In the genomic region with DNA sequence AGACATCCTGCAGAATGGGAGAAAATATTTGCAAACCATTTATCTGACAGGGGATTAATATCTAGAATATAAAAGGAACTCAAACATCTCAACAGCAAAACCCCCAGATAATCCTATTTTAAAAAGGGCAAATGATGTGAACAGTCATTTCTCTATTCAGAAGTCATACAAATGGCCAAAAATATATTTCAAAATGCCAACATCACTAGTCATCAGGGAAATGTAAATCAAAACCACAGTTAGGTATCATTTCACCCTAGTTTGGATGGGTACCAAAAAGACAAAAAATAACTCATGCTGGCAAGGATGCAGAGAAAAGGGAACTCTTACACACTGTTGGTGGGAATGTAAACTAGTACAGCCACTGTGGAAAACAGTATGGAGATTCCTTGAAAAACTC, we compare ENCODE assay signal across 28 cellular contexts.
DNase-seq lines count a peak whose midpoint lies in the region; ATAC-seq, FAIRE-seq and TF ChIP-seq lines count a peak whose summit lies in the region.
"Had no signal": no experiment of that assay in that cellular context is flagged by ENCODE, and none has a peak within 500 bp of the region (broad histone marks: within the 10 kb centered on the region; RNA-seq: fewer than 3 reads in every experiment).

No MANE protein-coding gene starts in this region.

- DNase-seq in EL (peak; percentile 8), HS-5 (ENCODE audit: low read depth) (peak; percentile 33), PC-3 (peak; percentile 90), fibroblast of peridontal ligament (ENCODE audit: extremely low read depth) (peak; percentile 3), RCC 7860 (ENCODE audit: low spot score) (no peak), left cardiac atrium (no peak)
- DNase-seq: AML-193; CD4-positive, alpha-beta T cell; COR-L47; DMS53; GDM1; GM23248; H9; Karpas-422; MG63; NCI-H1105 treated with DMSO at 0.1 percent for 48 hours; NCI-H1694; NCI-H2029 treated with DMSO at 0.1 percent for 48 hours; NCI-H526 treated with DMSO at 0.1 percent for 48 hours; SIG-M5; SK-N-SH; SW 1271 had no signal

- no peaks in the 10 kb centered on the region for H4K20me1 ChIP-seq in PC-3 (ENCODE audit: low read length)
- H4K20me1 ChIP-seq: BLaER1 treated with 17β-estradiol and CSF1 and Interleukin-3, amounts not matched to agents 10 nM and 100 nM had no signal

- peaks cover 8% of the 10 kb centered on the region for H3K9me3 ChIP-seq in PC-3 (ENCODE audit: low read length)

- no peak for FAIRE-seq in RCC 7860 (lab: Jason Lieb, UNC)
- FAIRE-seq: A204.1, GM12878 had no signal

- no peaks in the 10 kb centered on the region for H3K27me3 ChIP-seq in PC-3 (ENCODE audit: low read length)
- H3K27me3 ChIP-seq: BLaER1 treated with 17β-estradiol and CSF1 and Interleukin-3, amounts not matched to agents 10 nM and 100 nM; MG63 had no signal

- H3K9me2 ChIP-seq in PC-3 (replicated peaks; ENCODE audit: low read length): no peaks in the 10 kb centered on the region
- H3K9me2 ChIP-seq: SK-N-SH had no signal

- H3K4me3 ChIP-seq in PC-3 (ENCODE audit: low read length): no peak overlapping the region
- H3K4me3 ChIP-seq: BLaER1 treated with 17β-estradiol and CSF1 and Interleukin-3, amounts not matched to agents 10 nM and 100 nM; GM12878; GM23248; MG63 had no signal

- intact Hi-C loops in PC-3 (cut with micrococcal nuclease): no loop called here
- intact Hi-C loops in left cardiac atrium (cut with DNase I): no loop called here

- peak; percentile 77 for ATAC-seq in PC-3
- ATAC-seq in GM18498 (IDR thresholded peaks at IDR 0.05; ENCODE audit: unreplicated experiment): no peak
- no peak for ATAC-seq in left cardiac atrium
- no peak for ATAC-seq in GM21360 (IDR thresholded peaks at IDR 0.05; ENCODE audit: unreplicated experiment)
- ATAC-seq: GM12878, Panc1 had no signal

- CTCF ChIA-PET in PC-3 (lab: Charles Lee): no interaction called here

- H3K79me2 ChIP-seq in PC-3 (ENCODE audit: low read length): no peaks in the 10 kb centered on the region

- POLR2A ChIA-PET in PC-3 (lab: Charles Lee; ENCODE audit: unreplicated experiment): no interaction called here

- no peak overlapping the region for H3K9ac ChIP-seq in PC-3 (ENCODE audit: low read length)
- H3K9ac ChIP-seq: BLaER1 treated with 17β-estradiol and CSF1 and Interleukin-3, amounts not matched to agents 10 nM and 100 nM; GM23248; SK-N-SH had no signal

- H2AFZ ChIP-seq in PC-3 (ENCODE audit: low read length): no peak overlapping the region
- H2AFZ ChIP-seq: GM23248 had no signal

- no peaks in the 10 kb centered on the region for H3F3A ChIP-seq in PC-3 (ENCODE audit: low read length, unreplicated experiment)

- H3K4me2 ChIP-seq in PC-3 (ENCODE audit: low read length): 0 out of 2 replicates have a peak overlapping the region, but pooled peaks have one; percentile 2
- H3K4me2 ChIP-seq: BLaER1 treated with 17β-estradiol and CSF1 and Interleukin-3, amounts not matched to agents 10 nM and 100 nM; SK-N-SH had no signal

- peaks cover 29% of the 10 kb centered on the region for H3K4me1 ChIP-seq in PC-3 (ENCODE audit: insufficient read depth, low read length)
- H3K4me1 ChIP-seq: BLaER1 treated with 17β-estradiol and CSF1 and Interleukin-3, amounts not matched to agents 10 nM and 100 nM had no signal

- no peak for TF ChIP-seq CTCF in PC-3 (conservative IDR thresholded peaks at IDR 0.05; ENCODE audit: low read depth, low read length)

- H3K36me3 ChIP-seq in PC-3 (ENCODE audit: low read depth, low read length): no peaks in the 10 kb centered on the region
- H3K36me3 ChIP-seq: BLaER1 treated with 17β-estradiol and CSF1 and Interleukin-3, amounts not matched to agents 10 nM and 100 nM; MG63 had no signal

- 0 out of 2 replicates have a peak overlapping the region, but pooled peaks have one; percentile 6 for H3K27ac ChIP-seq in PC-3 (ENCODE audit: low read length)
- H3K27ac ChIP-seq: BLaER1 treated with 17β-estradiol and CSF1 and Interleukin-3, amounts not matched to agents 10 nM and 100 nM; GM23248 had no signal

- BruUV-seq in PC-3 (replicated peaks; lab: Mats Ljungman, UMichigan): no TSS peak

Comparison
In these comparisons a context has a peak if more than half of its experiments do, and no peak if none do; other contexts are left out.
1. DNase-seq: peak in EL (single experiment), HS-5 (single experiment), PC-3 (single experiment) and fibroblast of peridontal ligament (single experiment); none in RCC 7860 (single experiment) and left cardiac atrium (single experiment).